Comparison of ENCODE assay signal across 1 cellular context in genomic region chr1:6832789-6833188, GRCh38.
TF ChIP-seq lines count a peak whose summit lies in the region.

No MANE protein-coding gene starts in this region.

TF ChIP-seq in GM12878, 131 proteins besides CTCF, POLR2A, EP300 and RAD21 (continued from another document):
- TF ChIP-seq MXI1 (IDR thresholded peaks at IDR 0.05; ENCODE audit: low read depth, low read length) = no peak
- TF ChIP-seq USF2 (IDR thresholded peaks at IDR 0.05; ENCODE audit: borderline replicate concordance, low read depth, low read length) = no peak
- TF ChIP-seq EGR1 (IDR thresholded peaks at IDR 0.05; ENCODE audit: borderline replicate concordance in 1 of 2, low read depth in 2 of 2, low read length in 2 of 2) = no peak
